In the genomic region with DNA sequence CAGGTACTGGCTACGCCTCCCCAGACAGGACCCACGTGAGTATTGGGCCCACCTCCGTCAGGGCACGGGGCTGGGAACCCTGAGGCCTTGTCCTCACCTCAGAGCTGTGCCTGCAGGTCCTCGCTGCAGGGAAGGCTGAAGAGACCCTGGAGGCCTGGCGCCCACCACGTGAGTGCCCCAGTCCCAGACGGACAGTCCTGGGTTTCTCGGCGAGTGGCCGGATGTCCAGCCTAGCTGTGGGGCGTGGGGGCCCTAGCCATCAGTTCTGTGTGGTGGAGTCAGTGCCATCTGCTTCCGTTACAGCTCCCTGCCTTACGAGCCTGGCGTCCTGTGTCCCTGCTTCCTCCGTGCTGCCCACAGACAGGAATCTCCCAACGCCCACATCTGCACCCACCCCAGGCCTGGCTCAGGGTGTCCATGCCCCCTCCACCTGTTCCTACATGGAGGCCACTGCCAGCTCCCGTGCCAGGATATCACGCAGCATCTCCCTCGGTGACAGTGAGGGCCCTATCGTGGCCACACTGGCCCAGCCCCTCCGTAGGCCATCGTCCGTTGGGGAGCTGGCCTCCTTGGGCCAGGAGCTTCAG, we compare ENCODE assay signal across 20 cellular contexts. TPM values are rescaled to one million over a fixed set of nuclear protein-coding genes. Genes with fewer than 3 reads are reported as not detected.
A peak's percentile ranks its signal among the peaks of the same experiment; 100 is the strongest.
DNase-seq lines count a peak whose midpoint lies in the region; ATAC-seq, FAIRE-seq and TF ChIP-seq lines count a peak whose summit lies in the region.
"Had no signal": no experiment of that assay in that cellular context is flagged by ENCODE, and none has a peak within 500 bp of the region (broad histone marks: within the 10 kb centered on the region; RNA-seq: fewer than 3 reads in every experiment).

No MANE protein-coding gene starts in this region.

- POLR2A ChIA-PET in A549 (lab: Yijun Ruan, JAX), result interaction anchor here (6.3 kb wide), 1 partner anchor 12 kb away, joined by 52 read pairs; a partner anchor contains a TSS
- POLR2A ChIA-PET in endothelial cell of umbilical vein (lab: Charles Lee), result no interaction called here

- peaks cover 3 to 9% of the 10 kb centered on the region in 2 experiments for H3K36me3 ChIP-seq in endothelial cell of umbilical vein (ENCODE audit: control insufficient read depth in 2 of 2, extremely low read depth in 1 of 2, insufficient read depth in 2 of 2, low read length in 2 of 2)

- H3K4me1 Mint-ChIP-seq in T-helper 17 cell, result peaks cover 4% of the 10 kb centered on the region

- H3K27me3 ChIP-seq in endothelial cell of umbilical vein (ENCODE audit: control insufficient read depth in 2 of 2, insufficient read depth in 2 of 2, low read length in 2 of 2), result no peaks in the 10 kb centered on the region
- H3K27me3 ChIP-seq: BE2C, Peyer's patch, SJCRH30 had no signal

- dilution Hi-C loops in endothelial cell of umbilical vein (cut with MboI; ENCODE audit: extremely low pct_ligation_motif_present, low sequenced_read_pairs), result no loop called here

- H3K4me2 ChIP-seq in A549, result no peak overlapping the region
- no peak overlapping the region for H3K4me2 ChIP-seq in endothelial cell of umbilical vein (ENCODE audit: insufficient read depth, low read length)

- H3K4me3 Mint-ChIP-seq in T-helper 17 cell, result no peak overlapping the region

- BruUV-seq in endothelial cell of umbilical vein (replicated peaks; lab: Mats Ljungman, UMichigan), result TSS peak; percentile 18

- H3K9me3 ChIP-seq in A549 (no peaks in the 10 kb centered on the region), T-helper 17 cell (ENCODE audit: control insufficient read depth, low read length, poor library complexity, severe bottlenecking) (no peaks in the 10 kb centered on the region), endothelial cell of umbilical vein (replicated peaks; ENCODE audit: control insufficient read depth, insufficient read depth, low read length) (no peaks in the 10 kb centered on the region)
- H3K9me3 ChIP-seq: BE2C, Peyer's patch, SJCRH30 had no signal

- H3K4me3 ChIP-seq in A549 (no peak overlapping the region), endothelial cell of umbilical vein (replicated peaks in 1 of 3; ENCODE audit: insufficient read depth in 1 of 3, low read depth in 1 of 3, low read length in 3 of 3) (no peak overlapping the region)
- H3K4me3 ChIP-seq: Peyer's patch, SJCRH30 had no signal

- no peaks in the 10 kb centered on the region for H3K27me3 Mint-ChIP-seq in T-helper 17 cell

- peak overlapping the region; percentile 62 for H3K27ac Mint-ChIP-seq in T-helper 17 cell

- TF ChIP-seq POLR2A in A549 (IDR thresholded peaks at IDR 0.05; ENCODE audit: low read length) (no peak), endothelial cell of umbilical vein (IDR thresholded peaks at IDR 0.05; ENCODE audit: low read depth, low read length) (no peak)

- H3K4me1 ChIP-seq in A549, result peaks cover 5% of the 10 kb centered on the region; the same call in 2 of the 3 replicates
- no peaks in the 10 kb centered on the region for H3K4me1 ChIP-seq in endothelial cell of umbilical vein (ENCODE audit: control insufficient read depth, extremely low read depth, insufficient read depth, low read length)
- H3K4me1 ChIP-seq: BE2C, Peyer's patch had no signal

- no peaks in the 10 kb centered on the region for H3K79me2 ChIP-seq in endothelial cell of umbilical vein (ENCODE audit: control insufficient read depth, insufficient read depth, low read length)

- ATAC-seq in A549 (0 out of 6 replicates have a peak, but pooled peaks have one; percentile 1), T-helper 17 cell (no peak), HG02840 (IDR thresholded peaks at IDR 0.05; ENCODE audit: low FRiP score, unreplicated experiment) (no peak)

- peaks cover 2% of the 10 kb centered on the region for H3K36me3 Mint-ChIP-seq in T-helper 17 cell (ENCODE audit: low read depth)

- no peak overlapping the region for H3K27ac ChIP-seq in A549
- H3K27ac ChIP-seq in endothelial cell of umbilical vein (ENCODE audit: insufficient read depth, low read depth, low read length), result no peak overlapping the region
- H3K27ac ChIP-seq: Peyer's patch, SJCRH30 had no signal

- DNase-seq in A549 (ENCODE audit: low read depth in 1 of 2, low spot score in 1 of 2), result no peak
- DNase-seq in T-helper 17 cell, result no peak
- DNase-seq in endothelial cell of umbilical vein (ENCODE audit: low read depth, low spot score), result no peak
- no peak for DNase-seq in activated CD4-positive, CD25-positive, alpha-beta regulatory T cell (lab: John Stamatoyannopoulos, UW)
- DNase-seq in SIG-M5 (lab: John Stamatoyannopoulos, UW), result no peak
- DNase-seq: BE2C, EL, GF-D8, MM.1S, NCI-H1048, NCI-H1417 treated with DMSO at 0.1 percent for 48 hours, NCI-H187, NCI-H446, NCI-H526, SJCRH30 had no signal

- FAIRE-seq in A549 (lab: Jason Lieb, UNC), result no peak
- FAIRE-seq in endothelial cell of umbilical vein (lab: Jason Lieb, UNC), result no peak

- H2AFZ ChIP-seq in endothelial cell of umbilical vein (ENCODE audit: low read depth, low read length), result no peak overlapping the region

- CTCF ChIA-PET in A549 (lab: Yijun Ruan, JAX) (interaction anchor here (0.6 to 15.7 kb wide), 11 partner anchors 8 to 141 kb away, joined by 3 to 157 read pairs (median 6); a partner anchor contains a TSS), endothelial cell of umbilical vein (lab: Charles Lee) (interaction anchor here (1.3 kb wide), 1 partner anchor 24 kb away, joined by 3 read pairs; no protein-coding TSS in a partner anchor)

- 96% methylated on average over 24 of the region's 24 CpGs for WGBS in A549 (ENCODE audit: missing lambda C conversion rate)

- TF ChIP-seq RAD21 in A549 (conservative IDR thresholded peaks at IDR 0.05 in 1 of 2, IDR thresholded peaks at IDR 0.05 in 1 of 2), result no peak

- no peaks in the 10 kb centered on the region for H3K9me1 ChIP-seq in endothelial cell of umbilical vein (replicated peaks; ENCODE audit: control insufficient read depth, extremely low read depth, insufficient read depth, low read length)

- no peak for TF ChIP-seq CTCF in A549 (IDR thresholded peaks at IDR 0.05)
- no peak for TF ChIP-seq CTCF in endothelial cell of umbilical vein (IDR thresholded peaks at IDR 0.05; ENCODE audit: extremely low read depth in 1 of 2, insufficient read depth in 1 of 2, low read depth in 1 of 2, low read length in 2 of 2)

- intact Hi-C loops in endothelial cell of umbilical vein (cut with micrococcal nuclease), result no loop called here

- no peak for TF ChIP-seq EP300 in A549 (IDR thresholded peaks at IDR 0.05)

- no peaks in the 10 kb centered on the region for H4K20me1 ChIP-seq in endothelial cell of umbilical vein (replicated peaks; ENCODE audit: control insufficient read depth, extremely low read depth, insufficient read depth, low read length)

- no peak overlapping the region for H3K9ac ChIP-seq in endothelial cell of umbilical vein (replicated peaks; ENCODE audit: extremely low read depth, insufficient read depth, low read length)

RNA-seq across cellular contexts. Expression of a gene that starts 7.8 kb away (rescaled TPM):
- not detected in 2 replicates for polyA plus RNA-seq in A549 (2011; rRNA removed)
- polyA plus RNA-seq in A549 (2012; cell fraction: cytosol; rRNA removed), result 0.43 and 0.70 TPM in 2 replicates
- polyA plus RNA-seq in A549 (2012; cell fraction: nucleus; rRNA removed), result 3.4 and 6.1 TPM in 2 replicates
- polyA plus RNA-seq in A549 (2017; fragmentation: RNase III; extraction: RNeasy Plus Mini Kit Qiagen cat#74134 plus additional on column Dnase treatment), result 0.14 to 0.63 TPM (median 0.31 TPM) in 3 replicates
- not detected in 2 replicates for polyA minus RNA-seq in A549 (2011; rRNA and poly(A)+ RNA removed)
- total RNA-seq in T-helper 17 cell, result not detected
- total RNA-seq in endothelial cell of umbilical vein, result not detected in 2 replicates
- not detected in 2 replicates for polyA plus RNA-seq in endothelial cell of umbilical vein
- not detected in 2 replicates for polyA plus RNA-seq in endothelial cell of umbilical vein (2011; cell fraction: cytosol; rRNA removed)
- polyA plus RNA-seq in endothelial cell of umbilical vein (2011; cell fraction: nucleus; rRNA removed), result not detected in 2 replicates
- not detected in 2 replicates for polyA plus RNA-seq in endothelial cell of umbilical vein (2012)
- polyA minus RNA-seq in endothelial cell of umbilical vein, result not detected in 2 replicates
- not detected for polyA minus RNA-seq in endothelial cell of umbilical vein (2011; cell fraction: cytosol; rRNA and poly(A)+ RNA removed)
- polyA minus RNA-seq in endothelial cell of umbilical vein (2011; cell fraction: nucleus; rRNA and poly(A)+ RNA removed), result not detected in 2 replicates
- total RNA-seq: H4, LHCN-M2, OCI-LY7, Peyer's patch had no signal

RNA-seq across cellular contexts. Expression of a gene that starts 11.5 kb away (rescaled TPM):
- polyA plus RNA-seq in A549 (2011; rRNA removed), result 107 and 123 TPM in 2 replicates
- 490 and 587 TPM in 2 replicates for polyA plus RNA-seq in A549 (2012; cell fraction: cytosol; rRNA removed)
- 232 and 242 TPM in 2 replicates for polyA plus RNA-seq in A549 (2012; cell fraction: nucleus; rRNA removed)
- polyA plus RNA-seq in A549 (2017; fragmentation: RNase III; extraction: RNeasy Plus Mini Kit Qiagen cat#74134 plus additional on column Dnase treatment), result 264 to 284 TPM (median 277 TPM) in 3 replicates
- 379 and 495 TPM in 2 replicates for polyA minus RNA-seq in A549 (2011; rRNA and poly(A)+ RNA removed)
- 10 to 100 TPM; 26.4 to 28.2 TPM for total RNA-seq in T-helper 17 cell
- total RNA-seq in endothelial cell of umbilical vein, result 63.3 and 64.8 TPM in 2 replicates
- polyA plus RNA-seq in endothelial cell of umbilical vein, result 53.0 and 89.7 TPM in 2 replicates
- polyA plus RNA-seq in endothelial cell of umbilical vein (2011; cell fraction: cytosol; rRNA removed), result 48.2 and 76.5 TPM in 2 replicates
- polyA plus RNA-seq in endothelial cell of umbilical vein (2011; cell fraction: nucleus; rRNA removed), result 21.2 and 24.8 TPM in 2 replicates
- 118 and 122 TPM in 2 replicates for polyA plus RNA-seq in endothelial cell of umbilical vein (2012)
- polyA minus RNA-seq in endothelial cell of umbilical vein, result 92.3 and 118 TPM in 2 replicates
- polyA minus RNA-seq in endothelial cell of umbilical vein (2011; cell fraction: cytosol; rRNA and poly(A)+ RNA removed), result 159 TPM
- 22.9 and 27.1 TPM in 2 replicates for polyA minus RNA-seq in endothelial cell of umbilical vein (2011; cell fraction: nucleus; rRNA and poly(A)+ RNA removed)

RNA-seq across cellular contexts. Expression of a gene that starts 12.1 kb away (rescaled TPM):
- polyA plus RNA-seq in A549 (2011; rRNA removed), result 384 and 395 TPM in 2 replicates
- polyA plus RNA-seq in A549 (2012; cell fraction: cytosol; rRNA removed), result 1,257 and 1,314 TPM in 2 replicates
- polyA plus RNA-seq in A549 (2012; cell fraction: nucleus; rRNA removed), result 726 and 838 TPM in 2 replicates
- 352 to 400 TPM (median 397 TPM) in 3 replicates for polyA plus RNA-seq in A549 (2017; fragmentation: RNase III; extraction: RNeasy Plus Mini Kit Qiagen cat#74134 plus additional on column Dnase treatment)
- 256 and 287 TPM in 2 replicates for polyA minus RNA-seq in A549 (2011; rRNA and poly(A)+ RNA removed)
- total RNA-seq in T-helper 17 cell, result 100 to 1,000 TPM; 127 to 131 TPM
- total RNA-seq in endothelial cell of umbilical vein, result 178 and 190 TPM in 2 replicates
- 363 and 364 TPM in 2 replicates for polyA plus RNA-seq in endothelial cell of umbilical vein
- 252 and 263 TPM in 2 replicates for polyA plus RNA-seq in endothelial cell of umbilical vein (2011; cell fraction: cytosol; rRNA removed)
- 142 and 143 TPM in 2 replicates for polyA plus RNA-seq in endothelial cell of umbilical vein (2011; cell fraction: nucleus; rRNA removed)
- polyA plus RNA-seq in endothelial cell of umbilical vein (2012), result 295 and 325 TPM in 2 replicates
- 134 and 161 TPM in 2 replicates for polyA minus RNA-seq in endothelial cell of umbilical vein
- 60.9 TPM for polyA minus RNA-seq in endothelial cell of umbilical vein (2011; cell fraction: cytosol; rRNA and poly(A)+ RNA removed)
- 25.8 and 27.2 TPM in 2 replicates for polyA minus RNA-seq in endothelial cell of umbilical vein (2011; cell fraction: nucleus; rRNA and poly(A)+ RNA removed)

RNA-seq across cellular contexts. Expression of a gene that starts 36.7 kb away (rescaled TPM):
- polyA plus RNA-seq in A549 (2011; rRNA removed) (1,014 and 1,236 TPM in 2 replicates), A549 (2017; fragmentation: RNase III; extraction: RNeasy Plus Mini Kit Qiagen cat#74134 plus additional on column Dnase treatment) (1,540 to 1,639 TPM (median 1,551 TPM) in 3 replicates), endothelial cell of umbilical vein (1,095 and 1,235 TPM in 2 replicates)
- polyA plus RNA-seq in A549 (2012; cell fraction: cytosol; rRNA removed), result 1,125 and 1,682 TPM in 2 replicates
- polyA plus RNA-seq in A549 (2012; cell fraction: nucleus; rRNA removed), result 829 and 1,189 TPM in 2 replicates
- polyA minus RNA-seq in A549 (2011; rRNA and poly(A)+ RNA removed), result 1,088 and 1,267 TPM in 2 replicates
- total RNA-seq in T-helper 17 cell (100 to 1,000 TPM; 323 to 327 TPM), endothelial cell of umbilical vein (722 and 777 TPM in 2 replicates)
- polyA plus RNA-seq in endothelial cell of umbilical vein (2011; cell fraction: cytosol; rRNA removed), result 597 and 686 TPM in 2 replicates
- 283 and 291 TPM in 2 replicates for polyA plus RNA-seq in endothelial cell of umbilical vein (2011; cell fraction: nucleus; rRNA removed)
- 944 and 949 TPM in 2 replicates for polyA plus RNA-seq in endothelial cell of umbilical vein (2012)
- polyA minus RNA-seq in endothelial cell of umbilical vein, result 761 and 795 TPM in 2 replicates
- 344 TPM for polyA minus RNA-seq in endothelial cell of umbilical vein (2011; cell fraction: cytosol; rRNA and poly(A)+ RNA removed)
- polyA minus RNA-seq in endothelial cell of umbilical vein (2011; cell fraction: nucleus; rRNA and poly(A)+ RNA removed), result 98.2 and 103 TPM in 2 replicates

RNA-seq across cellular contexts. Expression of a gene that starts 48.4 kb away (rescaled TPM):
- 15.5 and 16.0 TPM in 2 replicates for polyA plus RNA-seq in A549 (2011; rRNA removed)
- 47.8 and 58.0 TPM in 2 replicates for polyA plus RNA-seq in A549 (2012; cell fraction: cytosol; rRNA removed)
- 224 and 304 TPM in 2 replicates for polyA plus RNA-seq in A549 (2012; cell fraction: nucleus; rRNA removed)
- polyA plus RNA-seq in A549 (2017; fragmentation: RNase III; extraction: RNeasy Plus Mini Kit Qiagen cat#74134 plus additional on column Dnase treatment), result 30.9 to 34.1 TPM (median 32.9 TPM) in 3 replicates
- polyA minus RNA-seq in A549 (2011; rRNA and poly(A)+ RNA removed), result 30.6 and 34.2 TPM in 2 replicates
- total RNA-seq in T-helper 17 cell, result 1 to 10 TPM; 2.2 to 3.8 TPM
- 12.1 and 13.4 TPM in 2 replicates for total RNA-seq in endothelial cell of umbilical vein
- 8.0 and 8.7 TPM in 2 replicates for polyA plus RNA-seq in endothelial cell of umbilical vein
- polyA plus RNA-seq in endothelial cell of umbilical vein (2011; cell fraction: cytosol; rRNA removed), result 6.9 and 7.3 TPM in 2 replicates
- 26.6 and 29.4 TPM in 2 replicates for polyA plus RNA-seq in endothelial cell of umbilical vein (2011; cell fraction: nucleus; rRNA removed)
- 4.0 and 6.9 TPM in 2 replicates for polyA plus RNA-seq in endothelial cell of umbilical vein (2012)
- 8.5 and 12.9 TPM in 2 replicates for polyA minus RNA-seq in endothelial cell of umbilical vein
- polyA minus RNA-seq in endothelial cell of umbilical vein (2011; cell fraction: cytosol; rRNA and poly(A)+ RNA removed), result 12.1 TPM
- polyA minus RNA-seq in endothelial cell of umbilical vein (2011; cell fraction: nucleus; rRNA and poly(A)+ RNA removed), result 10.0 and 15.3 TPM in 2 replicates

Comparison
In these comparisons a context has a peak if more than half of its experiments do, and no peak if none do; other contexts are left out.
1. ATAC-seq: peak in A549 (2 of 2); none in T-helper 17 cell (single experiment) and HG02840 (single experiment).